In genomic region chr11:57321388-57321995, GRCh38 we compare ENCODE assay signal across 10 cellular contexts. TPM values are rescaled to one million over a fixed set of nuclear protein-coding genes. Genes with fewer than 3 reads are reported as not detected.
DNase-seq lines count a peak whose midpoint lies in the region; ATAC-seq, FAIRE-seq and TF ChIP-seq lines count a peak whose summit lies in the region.
"Had no signal": no experiment of that assay in that cellular context is flagged by ENCODE, and none has a peak within 500 bp of the region (broad histone marks: within the 10 kb centered on the region; RNA-seq: fewer than 3 reads in every experiment).

No MANE protein-coding gene starts in this region.

- H3K9me3 Mint-ChIP-seq in astrocyte (ENCODE audit: unreplicated experiment): no peaks in the 10 kb centered on the region
- peaks cover 0 to 4% (median 0%) of the 10 kb centered on the region in 7 donors for H3K9me3 Mint-ChIP-seq in CD14-positive monocyte

- WGBS in suprapubic skin: 30% methylated on average over 5 of the region's 5 CpGs

- H3K9me3 ChIP-seq in astrocyte (ENCODE audit: insufficient read depth, low read depth, low read length) (no peaks in the 10 kb centered on the region), suprapubic skin (no peaks in the 10 kb centered on the region)

- TF ChIP-seq CTCF in astrocyte (IDR thresholded peaks at IDR 0.05; ENCODE audit: insufficient read depth, low read depth, low read length) (no peak), suprapubic skin (IDR thresholded peaks at IDR 0.05) (no peak), D721Med (IDR thresholded peaks at IDR 0.05; ENCODE audit: insufficient read depth, missing control alignments) (no peak), CD14-positive monocyte (IDR thresholded peaks at IDR 0.05) (no peak)

- H2AFZ ChIP-seq in astrocyte (ENCODE audit: low read depth, low read length): no peak overlapping the region

- H3K9ac ChIP-seq in astrocyte (ENCODE audit: low read length): peak overlapping the region; percentile 94

- peaks cover 59% of the 10 kb centered on the region for H4K20me1 ChIP-seq in astrocyte (ENCODE audit: insufficient read depth, low read length)

- H3K27ac Mint-ChIP-seq in astrocyte (ENCODE audit: unreplicated experiment) (peak overlapping the region; percentile 97), CD14-positive monocyte (peak overlapping the region in 2 of 7 donors; percentile 21 to 71)

- H3K36me3 Mint-ChIP-seq in astrocyte (ENCODE audit: low read depth, unreplicated experiment) (peaks cover 21% of the 10 kb centered on the region), CD14-positive monocyte (peaks cover 3 to 9% of the 10 kb centered on the region in 2 donors)

- H3K4me1 Mint-ChIP-seq in astrocyte (ENCODE audit: low read depth, unreplicated experiment) (peaks cover 46% of the 10 kb centered on the region), CD14-positive monocyte (peaks cover 23% of the 10 kb centered on the region)

- peak overlapping the region; percentile 99 for H3K4me2 ChIP-seq in astrocyte (ENCODE audit: low read length)

- peaks cover 26% of the 10 kb centered on the region for H3K36me3 ChIP-seq in astrocyte (ENCODE audit: insufficient read depth, low read length)
- peaks cover 34% of the 10 kb centered on the region for H3K36me3 ChIP-seq in suprapubic skin

- TF ChIP-seq EP300 in suprapubic skin (IDR thresholded peaks at IDR 0.05): no peak

- intact Hi-C loops in CD14-positive monocyte (cut with micrococcal nuclease): no loop called here

- TF ChIP-seq POLR2A in suprapubic skin (IDR thresholded peaks at IDR 0.05): no peak

- peak overlapping the region; percentile 90 for H3K27ac ChIP-seq in astrocyte (ENCODE audit: low read depth, low read length)
- peak overlapping the region; percentile 100 for H3K27ac ChIP-seq in suprapubic skin

- no peaks in the 10 kb centered on the region for H3K27me3 ChIP-seq in astrocyte (ENCODE audit: insufficient read depth, low read length)
- H3K27me3 ChIP-seq in suprapubic skin: no peaks in the 10 kb centered on the region

- DNase-seq in NCI-H1417 (lab: John Stamatoyannopoulos, UW): peak in 2 of 3 experiments; percentile 24 to 53
- DNase-seq in NCI-H1417 treated with DMSO at 0.1 percent for 48 hours (lab: John Stamatoyannopoulos, UW): no peak
- DNase-seq in astrocyte (ENCODE audit: low read depth): peak; percentile 10
- DNase-seq in kidney glomerular epithelial cell (lab: John Stamatoyannopoulos, UW): peak; percentile 56
- DNase-seq in suprapubic skin (ENCODE audit: low spot score in 2 of 2): peak in 1 of 2 donors; percentile 79
- no peak for DNase-seq in D721Med (ENCODE audit: insufficient read length, low spot score)
- no peak for DNase-seq in CD14-positive monocyte (ENCODE audit: low spot score)
- DNase-seq: activated CD8-positive, alpha-beta T cell treated with anti-CD3 and anti-CD28 coated beads, Interleukin-2, amount 10 ng/mL, durations not matched to agents 7 days and 5 days had no signal

- H3K27me3 Mint-ChIP-seq in astrocyte (ENCODE audit: low read depth, unreplicated experiment) (no peaks in the 10 kb centered on the region), CD14-positive monocyte (ENCODE audit: low read depth in 3 of 3) (peaks cover 0 to 5% (median 1%) of the 10 kb centered on the region in 3 donors)

- H3K4me1 ChIP-seq in astrocyte (ENCODE audit: insufficient read depth, low read length) (peaks cover 48% of the 10 kb centered on the region), suprapubic skin (peaks cover 86% of the 10 kb centered on the region)

- H3K4me3 ChIP-seq in astrocyte (ENCODE audit: insufficient read depth, low read depth, low read length) (peak overlapping the region; percentile 53), suprapubic skin (peak overlapping the region; percentile 95)

- no peak for FAIRE-seq in astrocyte (lab: Jason Lieb, UNC)
- no peak for FAIRE-seq in D721Med (lab: Jason Lieb, UNC)

- peaks cover 63% of the 10 kb centered on the region for H3K79me2 ChIP-seq in astrocyte (ENCODE audit: insufficient read depth, low read length)

- ATAC-seq in HG02798 (IDR thresholded peaks at IDR 0.05; ENCODE audit: poor library complexity, unreplicated experiment): no peak
- ATAC-seq: activated CD8-positive, alpha-beta T cell treated with anti-CD3 and anti-CD28 coated beads, Interleukin-2, amount 10 ng/mL, durations not matched to agents 7 days and 5 days had no signal

- H3K4me3 Mint-ChIP-seq in astrocyte (ENCODE audit: unreplicated experiment) (peak overlapping the region; percentile 95), CD14-positive monocyte (no peak overlapping the region)
- H3K4me3 Mint-ChIP-seq: activated CD8-positive, alpha-beta T cell treated with anti-CD3 and anti-CD28 coated beads, Interleukin-2, amount 10 ng/mL, durations not matched to agents 7 days and 5 days had no signal

RNA-seq across cellular contexts. Expression of gene TNKS1BP1, which starts 3.3 kb away (rescaled TPM):
- total RNA-seq in astrocyte: 149 and 161 TPM in 2 replicates
- total RNA-seq in suprapubic skin: 100 to 1,000 TPM; 241 to 276 (median 272) TPM
- under 1 TPM; 0.29 to 0.50 TPM for polyA plus RNA-seq in CD14-positive monocyte

RNA-seq across cellular contexts. Expression of gene SSRP1, which starts 14.2 kb away (rescaled TPM):
- total RNA-seq in astrocyte: 76.9 and 79.5 TPM in 2 replicates
- total RNA-seq in suprapubic skin: 10 to 100 TPM; 59.9 to 96.5 (median 67.9) TPM
- polyA plus RNA-seq in CD14-positive monocyte: 10 to 100 TPM in 1 of 2 donors, 1 to 10 TPM in 1; 9.8 to 14.7 TPM

RNA-seq across cellular contexts. Expression of gene P2RX3, which starts 16.7 kb away (rescaled TPM):
- not detected in 2 replicates for total RNA-seq in astrocyte
- total RNA-seq in suprapubic skin: not detected
- polyA plus RNA-seq in CD14-positive monocyte: not detected
- total RNA-seq: activated CD8-positive, alpha-beta T cell treated with anti-CD3 and anti-CD28 coated beads, Interleukin-2, amount 10 ng/mL, durations not matched to agents 7 days and 5 days; M059J had no signal

RNA-seq across cellular contexts. Expression of gene PRG3, which starts 59.5 kb away (rescaled TPM):
- total RNA-seq in astrocyte (not detected in 2 replicates), suprapubic skin (not detected)
- not detected for polyA plus RNA-seq in CD14-positive monocyte
- total RNA-seq: activated CD8-positive, alpha-beta T cell treated with anti-CD3 and anti-CD28 coated beads, Interleukin-2, amount 10 ng/mL, durations not matched to agents 7 days and 5 days; M059J had no signal

Comparison
In these comparisons a context has a peak if more than half of its experiments do, and no peak if none do; other contexts are left out.
1. DNase-seq: peak in NCI-H1417 (2 of 3), astrocyte (single experiment) and kidney glomerular epithelial cell (single experiment); none in NCI-H1417 treated with DMSO at 0.1 percent for 48 hours (single experiment), D721Med (single experiment) and CD14-positive monocyte (single experiment).